In the genomic region with DNA sequence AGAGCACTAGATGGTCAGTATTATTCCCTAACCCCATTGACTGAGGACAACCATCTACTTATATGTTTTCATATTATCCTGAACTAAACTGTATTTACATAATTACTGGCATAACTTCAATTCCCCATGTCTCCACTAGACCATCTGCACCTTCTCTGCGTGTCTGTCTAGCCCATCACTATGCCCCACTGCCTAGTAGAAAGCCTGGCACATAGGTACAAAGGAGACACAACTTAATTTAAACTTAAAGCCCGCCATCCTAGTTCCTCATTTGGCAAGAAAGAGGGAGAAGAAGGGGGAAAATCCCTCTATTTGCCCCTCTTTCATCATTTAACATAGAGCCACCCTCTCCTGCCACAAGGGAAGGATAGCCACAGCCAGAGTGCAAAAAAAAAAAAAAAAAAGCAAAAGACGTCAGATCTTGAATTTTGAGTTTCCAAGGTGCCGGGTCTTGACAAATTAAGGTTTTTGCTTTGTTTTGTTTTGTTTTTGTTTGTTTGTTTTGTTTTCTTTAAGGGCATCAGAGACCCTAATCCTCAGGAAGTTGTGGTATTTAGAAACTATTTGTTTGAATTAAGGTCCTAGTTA, we compare ENCODE assay signal across 15 cellular contexts. TPM values are rescaled to one million over a fixed set of nuclear protein-coding genes. Genes with fewer than 3 reads are reported as not detected.
DNase-seq lines count a peak whose midpoint lies in the region; ATAC-seq, FAIRE-seq and TF ChIP-seq lines count a peak whose summit lies in the region.
"Had no signal": no experiment of that assay in that cellular context is flagged by ENCODE, and none has a peak within 500 bp of the region (broad histone marks: within the 10 kb centered on the region; RNA-seq: fewer than 3 reads in every experiment).

No MANE protein-coding gene starts in this region.

- peak overlapping the region; percentile 86 for H3K4me3 ChIP-seq in adipocyte (ENCODE audit: low read length)
- peak overlapping the region; percentile 27 for H3K4me3 ChIP-seq in mesodermal cell (ENCODE audit: extremely low read depth, insufficient read depth, low read length, poor library complexity, severe bottlenecking)
- H3K4me3 ChIP-seq in tibial nerve: no peak overlapping the region
- H3K4me3 ChIP-seq: mucosa of descending colon had no signal

- ATAC-seq in GM19035 (IDR thresholded peaks at IDR 0.05; ENCODE audit: unreplicated experiment): no peak
- ATAC-seq in activated T-cell treated with anti-CD3 and anti-CD28 coated beads, Interleukin-2, amount 50 U/mL, for 4 hours: no peak
- ATAC-seq: HCT116, mucosa of descending colon had no signal

- no peaks in the 10 kb centered on the region for H3K27me3 ChIP-seq in adipocyte (replicated peaks; ENCODE audit: control insufficient read depth, insufficient read depth, low read length)
- no peaks in the 10 kb centered on the region for H3K27me3 ChIP-seq in tibial nerve

- WGBS in mesodermal cell (ENCODE audit: insufficient coverage in 2 of 2), 2 experiments: 96 to 100% methylated on average over 1 to 3 of the region's 4 CpGs
- 90 to 91% methylated on average over 4 of the region's 4 CpGs for WGBS in tibial nerve, 2 donors

- H3K9ac ChIP-seq in adipocyte (ENCODE audit: low read length): no peak overlapping the region

- no peak for TF ChIP-seq CTCF in tibial nerve (IDR thresholded peaks at IDR 0.05)

- no peaks in the 10 kb centered on the region for H3K36me3 ChIP-seq in adipocyte (ENCODE audit: control insufficient read depth, insufficient read depth, low read length, severe bottlenecking)
- peaks cover 12% of the 10 kb centered on the region for H3K36me3 ChIP-seq in mesodermal cell (ENCODE audit: control insufficient read depth, insufficient read depth, low read length)
- no peaks in the 10 kb centered on the region for H3K36me3 ChIP-seq in tibial nerve

- TF ChIP-seq POLR2A in GM12891 (IDR thresholded peaks at IDR 0.05; ENCODE audit: low read depth, low read length) (no peak), tibial nerve (IDR thresholded peaks at IDR 0.05) (no peak)

- TF ChIP-seq EP300 in tibial nerve (IDR thresholded peaks at IDR 0.05): no peak

- H3K27me3 Mint-ChIP-seq in activated T-cell treated with anti-CD3 and anti-CD28 coated beads, Interleukin-2, amount 50 U/mL, for 4 hours (ENCODE audit: low read depth): no peaks in the 10 kb centered on the region

- FAIRE-seq in GM12891 (lab: Jason Lieb, UNC): no peak
- FAIRE-seq: small intestine had no signal

- no peaks in the 10 kb centered on the region for H3K36me3 Mint-ChIP-seq in activated T-cell treated with anti-CD3 and anti-CD28 coated beads, Interleukin-2, amount 50 U/mL, for 4 hours (ENCODE audit: insufficient read depth)
- H3K36me3 Mint-ChIP-seq: activated naive CD4-positive, alpha-beta T cell treated with anti-CD3 and anti-CD28 coated beads, Interleukin-2, amount 50 U/mL, for 72 hours had no signal

- H3K9me3 ChIP-seq in adipocyte (ENCODE audit: control insufficient read depth, low read length) (no peaks in the 10 kb centered on the region), mesodermal cell (ENCODE audit: control insufficient read depth, low read length) (no peaks in the 10 kb centered on the region), tibial nerve (no peaks in the 10 kb centered on the region)
- H3K9me3 ChIP-seq: mucosa of descending colon had no signal

- peaks cover 12% of the 10 kb centered on the region for H3K4me1 Mint-ChIP-seq in activated T-cell treated with anti-CD3 and anti-CD28 coated beads, Interleukin-2, amount 50 U/mL, for 4 hours (ENCODE audit: low read depth)

- DNase-seq in GM12891 (ENCODE audit: insufficient read length, low spot score) (no peak), adipocyte (ENCODE audit: low read depth) (no peak), tibial nerve (ENCODE audit: low spot score in 2 of 2) (no peak), NCI-H2196 treated with DMSO at 0.1 percent for 48 hours (lab: John Stamatoyannopoulos, UW; ENCODE audit: unreplicated experiment) (no peak)
- DNase-seq in activated T-cell treated with anti-CD3 and anti-CD28 coated beads, Interleukin-2, amount 50 U/mL, for 4 hours: no peak
- DNase-seq: DMS153, hypothalamus, KG1, mucosa of descending colon, OCI-M1, small intestine had no signal

- H3K4me3 Mint-ChIP-seq in activated T-cell treated with anti-CD3 and anti-CD28 coated beads, Interleukin-2, amount 50 U/mL, for 4 hours: no peak overlapping the region

- H3K4me1 ChIP-seq in adipocyte (ENCODE audit: control insufficient read depth, insufficient read depth, low read length) (peaks cover 49% of the 10 kb centered on the region), mesodermal cell (ENCODE audit: control insufficient read depth, insufficient read depth, low read length, poor library complexity, severe bottlenecking) (peaks cover 41% of the 10 kb centered on the region), tibial nerve (peaks cover 0 to 60% (median 14%) of the 10 kb centered on the region in 4 donors)

- no peaks in the 10 kb centered on the region for H3K9me3 Mint-ChIP-seq in activated T-cell treated with anti-CD3 and anti-CD28 coated beads, Interleukin-2, amount 50 U/mL, for 4 hours

- H3K27ac ChIP-seq in mesodermal cell (ENCODE audit: low read depth, low read length, severe bottlenecking) (no peak overlapping the region), tibial nerve (peak overlapping the region in 3 of 4 donors; percentile 37 to 77 (median 76))

TF ChIP-seq in GM12891, 5 proteins besides CTCF, POLR2A, EP300 and RAD21:
- TF ChIP-seq POLR2AphosphoS5 (IDR thresholded peaks at IDR 0.05; ENCODE audit: low read depth, low read length): no peak
- no peak for TF ChIP-seq TAF1 (IDR thresholded peaks at IDR 0.05; ENCODE audit: low read depth, low read length)
- TF ChIP-seq POU2F2 (IDR thresholded peaks at IDR 0.05; ENCODE audit: low read depth, low read length): no peak
- TF ChIP-seq SPI1 (IDR thresholded peaks at IDR 0.05; ENCODE audit: low read depth, low read length): peak; percentile 56

RNA-seq across cellular contexts. Expression of gene PKIG, which starts 1.8 kb away (rescaled TPM):
- polyA plus RNA-seq in GM12891 (2012; ENCODE audit: low read depth, missing spikeins): 27.4 TPM
- 131 TPM for polyA plus RNA-seq in mesodermal cell (2013, experiment 1 of 2)
- polyA plus RNA-seq in mesodermal cell (2013, experiment 2 of 2): 125 TPM
- total RNA-seq in tibial nerve: 100 to 1,000 TPM in 2 of 4 donors, 10 to 100 TPM in 2; 78.2 to 108 (median 91.5) TPM
- total RNA-seq in activated T-cell treated with anti-CD3 and anti-CD28 coated beads, Interleukin-2, amount 50 U/mL, for 4 hours: 1 to 10 TPM; 2.1 to 3.5 (median 2.8) TPM

Comparison
In these comparisons a context has a peak if more than half of its experiments do, and no peak if none do; other contexts are left out.
1. H3K4me3 ChIP-seq: peak in adipocyte (single experiment) and mesodermal cell (single experiment); none in tibial nerve (0 of 4).
2. RNA of gene PKIG, which starts 1.8 kb away (total RNA-seq): 78.2 to 108 TPM in tibial nerve; 2.1 to 3.5 TPM in activated T-cell treated with anti-CD3 and anti-CD28 coated beads, Interleukin-2, amount 50 U/mL, for 4 hours; every median in the first group is over 10 times any median in the second.